Comparison of ENCODE assay signal across 8 cellular contexts in the genomic region with DNA sequence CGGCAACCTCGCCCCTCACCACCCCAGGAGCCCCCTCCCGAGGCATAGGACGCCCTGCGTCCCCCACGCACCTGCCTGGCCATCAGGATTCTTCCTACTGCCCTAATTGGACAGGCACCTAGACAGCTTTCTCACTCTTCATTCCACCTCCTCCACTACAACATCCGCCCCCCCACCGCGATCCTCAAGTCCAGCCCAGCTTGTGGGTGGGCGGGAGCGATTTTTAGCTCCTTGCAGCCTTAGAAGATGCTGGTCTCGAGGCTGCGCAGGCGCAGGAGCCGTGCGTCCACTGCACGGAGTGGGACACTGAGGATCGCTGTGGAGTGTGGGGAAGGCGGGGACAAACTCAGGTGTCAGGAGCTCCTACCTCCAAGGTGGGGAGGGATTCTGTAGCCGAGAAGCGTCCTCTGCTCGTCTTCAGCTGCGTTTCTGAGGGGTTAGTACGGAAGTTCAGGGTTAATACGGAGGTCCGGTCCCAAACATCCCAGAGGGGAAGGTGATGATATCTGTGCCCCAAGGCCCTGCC. TPM values are rescaled to one million over a fixed set of nuclear protein-coding genes. Genes with fewer than 3 reads are reported as not detected.
DNase-seq lines count a peak whose midpoint lies in the region; ATAC-seq and TF ChIP-seq lines count a peak whose summit lies in the region.

A gene (minus strand): TSS at position 162 of the 526 bp plus-strand sequence. CDS start 4,600 bp downstream, outside the sequence.

- TF ChIP-seq CTCF in parathyroid adenoma (IDR thresholded peaks at IDR 0.05), result no peak

- no peaks in the 10 kb centered on the region for H3K36me3 ChIP-seq in ectodermal cell (ENCODE audit: control insufficient read depth, insufficient read depth, low read length)
- no peaks in the 10 kb centered on the region for H3K36me3 ChIP-seq in parathyroid adenoma (ENCODE audit: control insufficient read depth, insufficient read depth, low read length)

- H3K79me2 ChIP-seq in parathyroid adenoma, result no peaks in the 10 kb centered on the region

- peak within 1 kb of the TSS; percentile 96 for H2AFZ ChIP-seq in parathyroid adenoma

- H3K4me1 ChIP-seq in ectodermal cell (ENCODE audit: control insufficient read depth, insufficient read depth, low read length) (peaks cover 10% of the 10 kb centered on the region), parathyroid adenoma (peaks cover 12% of the 10 kb centered on the region)

- H3K27me3 ChIP-seq in ectodermal cell (ENCODE audit: control insufficient read depth, insufficient read depth, low read length, poor library complexity, severe bottlenecking), result peaks cover 97% of the 10 kb centered on the region
- H3K27me3 ChIP-seq in parathyroid adenoma (ENCODE audit: control insufficient read depth, insufficient read depth, low read length), result no peaks in the 10 kb centered on the region

- H3K4me2 ChIP-seq in parathyroid adenoma (ENCODE audit: low read length), result peak within 1 kb of the TSS; percentile 58

- DNase-seq in ELR (ENCODE audit: low read depth), result peak; percentile 40
- DNase-seq in NCI-H2171 treated with DMSO at 0.1 percent for 48 hours (lab: John Stamatoyannopoulos, UW), result peak; percentile 27
- DNase-seq in NOMO-1 (lab: John Stamatoyannopoulos, UW; ENCODE audit: unreplicated experiment in 2 of 2), result no peak

- ATAC-seq in GM21619 (IDR thresholded peaks at IDR 0.05; ENCODE audit: unreplicated experiment) (no peak), GM21737 (IDR thresholded peaks at IDR 0.05; ENCODE audit: unreplicated experiment) (no peak), HG03135 (IDR thresholded peaks at IDR 0.05; ENCODE audit: unreplicated experiment) (no peak)

- H3K4me3 ChIP-seq in ectodermal cell (ENCODE audit: insufficient read depth, low read depth, low read length) (peak within 1 kb of the TSS; percentile 49), parathyroid adenoma (ENCODE audit: low read depth, low read length) (peak within 1 kb of the TSS; percentile 40)

- no peak within 1 kb of the TSS for H3K27ac ChIP-seq in ectodermal cell (ENCODE audit: insufficient read depth, low read depth, low read length, poor library complexity, severe bottlenecking)
- peak within 1 kb of the TSS; percentile 45 for H3K27ac ChIP-seq in parathyroid adenoma

- WGBS in ectodermal cell, 2 experiments, result 8 to 12% methylated on average over 26 of the region's 26 CpGs

- no peaks in the 10 kb centered on the region for H3K9me3 ChIP-seq in ectodermal cell (ENCODE audit: control insufficient read depth, low read length)
- H3K9me3 ChIP-seq in parathyroid adenoma (ENCODE audit: control insufficient read depth, low read length), result no peaks in the 10 kb centered on the region

- peak within 1 kb of the TSS; percentile 48 for H3K9ac ChIP-seq in parathyroid adenoma

RNA-seq across cellular contexts. Expression of the gene that starts here (rescaled TPM):
- polyA plus RNA-seq in ectodermal cell (2013, experiment 1 of 4), result not detected
- polyA plus RNA-seq in ectodermal cell (2013, experiment 2 of 4), result 0.23 TPM
- polyA plus RNA-seq in ectodermal cell (2013, experiment 3 of 4), result not detected
- polyA plus RNA-seq in ectodermal cell (2013, experiment 4 of 4), result 0.36 TPM

Comparison
In these comparisons a context has a peak if more than half of its experiments do, and no peak if none do; other contexts are left out.
1. DNase-seq: peak in ELR (single experiment) and NCI-H2171 treated with DMSO at 0.1 percent for 48 hours (single experiment); none in NOMO-1 (0 of 2).